In the genomic region with DNA sequence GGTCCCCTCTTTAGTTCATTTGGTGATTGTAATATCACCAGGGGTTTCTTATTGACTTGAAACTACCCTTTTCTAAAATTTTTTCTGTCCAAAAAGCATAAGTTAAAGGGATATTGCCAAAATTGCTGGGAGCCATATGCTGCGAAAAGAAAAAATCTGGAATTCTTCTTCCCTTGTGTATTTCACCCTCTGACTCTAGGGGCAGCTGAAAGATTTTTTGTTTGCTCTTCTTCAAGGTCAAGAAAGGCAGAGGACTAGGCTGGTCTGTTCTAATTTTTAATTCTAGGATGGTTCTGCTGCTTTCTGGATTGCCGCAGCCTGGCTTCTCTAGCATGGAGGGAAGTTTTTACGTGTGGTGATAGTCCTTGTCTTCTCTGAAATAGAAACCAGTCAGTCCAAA, we compare ENCODE assay signal across 14 cellular contexts.
DNase-seq lines count a peak whose midpoint lies in the region; ATAC-seq and TF ChIP-seq lines count a peak whose summit lies in the region.
"Had no signal": no experiment of that assay in that cellular context is flagged by ENCODE, and none has a peak within 500 bp of the region (broad histone marks: within the 10 kb centered on the region; RNA-seq: fewer than 3 reads in every experiment).

No MANE protein-coding gene starts in this region.

- no peak for TF ChIP-seq POLR2A in stomach (IDR thresholded peaks at IDR 0.05)

- peaks cover 62% of the 10 kb centered on the region for H3K27me3 Mint-ChIP-seq in activated T-helper 2 cell treated with anti-CD3 and anti-CD28 coated beads, Interferon-gamma antibody, Interleukin-2, Interleukin-4, amounts not matched to agents 10 μg/mL and 5 μg/mL and 100 μg/mL, durations not matched to agents 14 hours and 24 hours and 36 hours (ENCODE audit: low read depth)
- H3K27me3 Mint-ChIP-seq in naive B cell: peaks cover 60 to 75% (median 73%) of the 10 kb centered on the region in 3 donors

- no peaks in the 10 kb centered on the region for H3K9me3 ChIP-seq in stomach
- H3K9me3 ChIP-seq: heart left ventricle had no signal

- H3K4me3 ChIP-seq in BJ (ENCODE audit: low read depth, low read length) (peak overlapping the region; percentile 4; the same call in 1 of the 2 replicates), GM12865 (ENCODE audit: low read depth, low read length) (peak overlapping the region; percentile 66), stomach (peak overlapping the region in 1 of 4 donors; percentile 22)
- H3K4me3 ChIP-seq: SJSA1 had no signal

- no peaks in the 10 kb centered on the region for H3K27me3 ChIP-seq in BJ (ENCODE audit: control insufficient read depth, insufficient read depth, low read length)
- peaks cover 0 to 95% (median 56%) of the 10 kb centered on the region in 3 donors for H3K27me3 ChIP-seq in stomach

- no peak for TF ChIP-seq EP300 in stomach (IDR thresholded peaks at IDR 0.05)

- CTCF ChIA-PET in BJ (lab: Yijun Ruan, JAX): interaction anchor here (0.7 to 2.0 kb wide), 12 partner anchors 9 to 415 kb away, joined by 3 to 9 read pairs (median 3); no protein-coding TSS in a partner anchor

- peak; percentile 29; the same call in 1 of the 2 replicates for TF ChIP-seq CTCF in BJ (IDR thresholded peaks at IDR 0.05; ENCODE audit: insufficient read depth, low read depth, low read length)
- no peak for TF ChIP-seq CTCF in GM12865 (IDR thresholded peaks at IDR 0.05; ENCODE audit: insufficient read depth, low read depth, low read length, missing control alignments)
- no peak for TF ChIP-seq CTCF in stomach (IDR thresholded peaks at IDR 0.05)

- no peaks in the 10 kb centered on the region for H3K36me3 Mint-ChIP-seq in activated T-helper 2 cell treated with anti-CD3 and anti-CD28 coated beads, Interferon-gamma antibody, Interleukin-2, Interleukin-4, amounts not matched to agents 10 μg/mL and 5 μg/mL and 100 μg/mL, durations not matched to agents 14 hours and 24 hours and 36 hours (ENCODE audit: low read depth)
- peaks cover under 1 to 7% of the 10 kb centered on the region in 2 donors for H3K36me3 Mint-ChIP-seq in naive B cell

- peaks cover 28% of the 10 kb centered on the region for H3K4me1 Mint-ChIP-seq in activated T-helper 2 cell treated with anti-CD3 and anti-CD28 coated beads, Interferon-gamma antibody, Interleukin-2, Interleukin-4, amounts not matched to agents 10 μg/mL and 5 μg/mL and 100 μg/mL, durations not matched to agents 14 hours and 24 hours and 36 hours (ENCODE audit: low read depth)
- peaks cover 21 to 31% (median 27%) of the 10 kb centered on the region in 3 donors for H3K4me1 Mint-ChIP-seq in naive B cell

- H3K27ac ChIP-seq in stomach: peak overlapping the region in 1 of 5 donors; percentile 24
- H3K27ac ChIP-seq: heart left ventricle, SJSA1 had no signal

- POLR2A ChIA-PET in BJ (lab: Charles Lee): no interaction called here

- H3K9me3 Mint-ChIP-seq in activated T-helper 2 cell treated with anti-CD3 and anti-CD28 coated beads, Interferon-gamma antibody, Interleukin-2, Interleukin-4, amounts not matched to agents 10 μg/mL and 5 μg/mL and 100 μg/mL, durations not matched to agents 14 hours and 24 hours and 36 hours: no peaks in the 10 kb centered on the region
- H3K9me3 Mint-ChIP-seq in naive B cell: peaks cover 0 to under 1% (median 0%) of the 10 kb centered on the region in 7 donors

- H3K4me1 ChIP-seq in stomach: peaks cover 13 to 37% (median 27%) of the 10 kb centered on the region in 4 donors

- H3K4me3 Mint-ChIP-seq in activated T-helper 2 cell treated with anti-CD3 and anti-CD28 coated beads, Interferon-gamma antibody, Interleukin-2, Interleukin-4, amounts not matched to agents 10 μg/mL and 5 μg/mL and 100 μg/mL, durations not matched to agents 14 hours and 24 hours and 36 hours (ENCODE audit: low read depth): peak overlapping the region; percentile 60
- H3K4me3 Mint-ChIP-seq in naive B cell: peak overlapping the region in 7 of 8 donors; percentile 2 to 93 (median 87)

- 72 to 83% (median 80%) methylated on average over 3 of the region's 3 CpGs for WGBS in stomach, 5 donors

- H3K27ac Mint-ChIP-seq in activated T-helper 2 cell treated with anti-CD3 and anti-CD28 coated beads, Interferon-gamma antibody, Interleukin-2, Interleukin-4, amounts not matched to agents 10 μg/mL and 5 μg/mL and 100 μg/mL, durations not matched to agents 14 hours and 24 hours and 36 hours: no peak overlapping the region
- peak overlapping the region in 1 of 6 donors; percentile 45 for H3K27ac Mint-ChIP-seq in naive B cell

- intact Hi-C loops in activated T-helper 2 cell treated with anti-CD3 and anti-CD28 coated beads, Interferon-gamma antibody, Interleukin-2, Interleukin-4, amounts not matched to agents 10 μg/mL and 5 μg/mL and 100 μg/mL, durations not matched to agents 14 hours and 24 hours and 36 hours (cut with micrococcal nuclease): loop anchor here (2.0 to 5.0 kb wide), 3 partner anchors 58 to 415 kb away; a partner anchor contains a TSS
- intact Hi-C loops in stomach (cut with DNase I; ENCODE audit: low total_unique reads): no loop called here

- ATAC-seq in naive B cell (ENCODE audit: low read depth in 2 of 2): no peak
- no peak for ATAC-seq in HG03432 (IDR thresholded peaks at IDR 0.05; ENCODE audit: unreplicated experiment)
- ATAC-seq: heart left ventricle had no signal

- H3K36me3 ChIP-seq in BJ (ENCODE audit: control insufficient read depth, insufficient read depth, low read length) (peaks cover 1% of the 10 kb centered on the region; the same call in 1 of the 2 replicates), stomach (no peaks in the 10 kb centered on the region)
- H3K36me3 ChIP-seq: heart left ventricle, SJSA1 had no signal

- no peak for DNase-seq in BJ (ENCODE audit: low read depth)
- DNase-seq in GM12865 (ENCODE audit: low read depth): no peak
- DNase-seq in activated T-helper 2 cell treated with anti-CD3 and anti-CD28 coated beads, Interferon-gamma antibody, Interleukin-2, Interleukin-4, amounts not matched to agents 10 μg/mL and 5 μg/mL and 100 μg/mL, durations not matched to agents 14 hours and 24 hours and 36 hours (ENCODE audit: low spot score): no peak
- no peak for DNase-seq in naive B cell
- DNase-seq in stomach: no peak
- no peak for DNase-seq in dermis blood vessel endothelial cell
- DNase-seq in 8988T: no peak
- DNase-seq: cortex of kidney; heart left ventricle; midbrain; NCI-H345; stimulated activated CD4-positive, alpha-beta T cell treated with anti-CD3 and anti-CD28 coated beads, Interleukin-12 subunit alpha, Interleukin-12 subunit beta, amount 100 ng/mL, for 4 hours had no signal
